Comparison of ENCODE assay signal across 12 cellular contexts in the genomic region with DNA sequence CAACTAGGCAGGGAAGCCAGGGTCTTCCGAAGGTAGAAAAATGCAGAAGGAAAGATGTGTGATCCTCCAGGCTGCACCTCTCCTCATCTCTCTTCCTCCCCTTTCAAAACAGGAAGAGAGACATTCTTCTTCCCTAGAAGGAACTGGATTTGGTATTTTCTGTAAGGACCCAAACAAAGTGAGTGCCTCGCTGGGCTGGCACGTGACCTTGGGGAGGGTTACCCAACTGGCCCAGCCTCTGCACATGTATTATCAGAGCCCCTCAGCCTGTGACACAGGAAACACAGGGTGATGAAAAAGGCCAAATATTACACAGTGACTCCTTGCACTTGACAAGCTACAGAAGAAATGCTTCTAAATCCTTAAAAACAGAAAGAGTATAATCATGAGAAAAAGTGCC. TPM values are rescaled to one million over a fixed set of nuclear protein-coding genes. Genes with fewer than 3 reads are reported as not detected.
DNase-seq lines count a peak whose midpoint lies in the region; ATAC-seq, FAIRE-seq and TF ChIP-seq lines count a peak whose summit lies in the region.
"Had no signal": no experiment of that assay in that cellular context is flagged by ENCODE, and none has a peak within 500 bp of the region (broad histone marks: within the 10 kb centered on the region; RNA-seq: fewer than 3 reads in every experiment).

No MANE protein-coding gene starts in this region.

- ATAC-seq in HepG2: no peak
- no peak for ATAC-seq in right lobe of liver
- no peak for ATAC-seq in upper lobe of left lung (ENCODE audit: low FRiP score in 2 of 2)
- ATAC-seq: left colon; Right ventricle myocardium inferior; stimulated activated naive B cell treated with anti-CD40 and anti-IgM and Interleukin-4, amounts not matched to agents 10 μg/mL and 1 μg/mL and 100 μg/mL, for 72 hours had no signal

- H3K4me1 Mint-ChIP-seq in endodermal cell: peaks cover 19% of the 10 kb centered on the region
- peaks cover 22% of the 10 kb centered on the region for H3K4me1 Mint-ChIP-seq in type B pancreatic cell (ENCODE audit: unreplicated experiment)

- no peak for TF ChIP-seq CTCF in HepG2 (CRISPR knock-in tag; IDR thresholded peaks at IDR 0.05)
- TF ChIP-seq CTCF in right lobe of liver (IDR thresholded peaks at IDR 0.05): no peak
- no peak for TF ChIP-seq CTCF in endodermal cell (conservative IDR thresholded peaks at IDR 0.05)
- TF ChIP-seq CTCF in type B pancreatic cell (conservative IDR thresholded peaks at IDR 0.05): no peak
- TF ChIP-seq CTCF in upper lobe of left lung (IDR thresholded peaks at IDR 0.05): no peak

- H3K36me3 ChIP-seq in HepG2 (replicated peaks in 1 of 2; ENCODE audit: control insufficient read depth in 1 of 2, insufficient read depth in 2 of 2, low read length in 2 of 2) (peaks cover 28 to 52% of the 10 kb centered on the region in 2 experiments), right lobe of liver (no peaks in the 10 kb centered on the region), endodermal cell (ENCODE audit: control insufficient read depth, insufficient read depth, low read length) (peaks cover 60% of the 10 kb centered on the region), upper lobe of left lung (no peaks in the 10 kb centered on the region)

- in situ Hi-C loops in HepG2 (cut with HindIII; ENCODE audit: extremely low pct_ligation_motif_present, low pct_unique_long_range_greater_than_20kb): no loop called here

- intact Hi-C loops in HepG2 (cut with micrococcal nuclease; ENCODE audit: unreplicated experiment): no loop called here
- intact Hi-C loops in right lobe of liver (cut with DNase I): no loop called here

- peak overlapping the region; percentile 92 for H3K4me2 ChIP-seq in HepG2 (ENCODE audit: low read depth, low read length)

- peaks cover 9% of the 10 kb centered on the region for H4K20me1 ChIP-seq in HepG2 (ENCODE audit: insufficient read depth, low read length)

- no peak for TF ChIP-seq POLR2A in HepG2 (IDR thresholded peaks at IDR 0.05; ENCODE audit: insufficient read depth in 1 of 2, low read depth in 2 of 2, low read length in 2 of 2)
- no peak for TF ChIP-seq POLR2A in right lobe of liver (IDR thresholded peaks at IDR 0.05)
- no peak for TF ChIP-seq POLR2A in upper lobe of left lung (IDR thresholded peaks at IDR 0.05)

- H3K9me3 Mint-ChIP-seq in endodermal cell: peaks cover 2% of the 10 kb centered on the region
- H3K9me3 Mint-ChIP-seq in type B pancreatic cell: no peaks in the 10 kb centered on the region
- H3K9me3 Mint-ChIP-seq: stimulated activated naive B cell treated with anti-CD40 and anti-IgM and Interleukin-4, amounts not matched to agents 10 μg/mL and 1 μg/mL and 100 μg/mL, for 72 hours had no signal

- H3K4me3 Mint-ChIP-seq in endodermal cell (peak overlapping the region; percentile 99), type B pancreatic cell (peak overlapping the region; percentile 99)
- H3K4me3 Mint-ChIP-seq: stimulated activated naive B cell treated with anti-CD40 and anti-IgM and Interleukin-4, amounts not matched to agents 10 μg/mL and 1 μg/mL and 100 μg/mL, for 72 hours had no signal

- POLR2A ChIA-PET in HepG2 (lab: Yijun Ruan, JAX): no interaction called here

- CTCF ChIA-PET in HepG2 (lab: Yijun Ruan, JAX; ENCODE audit: low intra/inter-chr PET ratio, low total read pairs): no interaction called here

- FAIRE-seq in HepG2 (lab: Jason Lieb, UNC): no peak

- no peak overlapping the region for H2AFZ ChIP-seq in HepG2 (ENCODE audit: low read length)

- H3K27ac ChIP-seq in HepG2 (ENCODE audit: extremely low read length, insufficient read depth, low read length) (no peak overlapping the region), right lobe of liver (no peak overlapping the region), endodermal cell (ENCODE audit: low read depth, low read length) (no peak overlapping the region), upper lobe of left lung (no peak overlapping the region)

- TF ChIP-seq RAD21 in HepG2 (CRISPR knock-in tag; IDR thresholded peaks at IDR 0.05): no peak

- BruUV-seq in HepG2 (replicated peaks; lab: Mats Ljungman, UMichigan): no TSS peak

- H3K79me2 ChIP-seq in HepG2 (ENCODE audit: insufficient read depth, low read length): peaks cover 39% of the 10 kb centered on the region

- H3K9ac ChIP-seq in HepG2 (ENCODE audit: insufficient read depth, low read depth, low read length): peak overlapping the region; percentile 94
- H3K9ac ChIP-seq in endodermal cell (ENCODE audit: extremely low read depth, low read length, poor library complexity, severe bottlenecking): no peak overlapping the region

- TF ChIP-seq EP300 in HepG2 (IDR thresholded peaks at IDR 0.05; ENCODE audit: low read depth in 2 of 2, low read length in 2 of 2) (no peak), HepG2 (CRISPR knock-in tag; IDR thresholded peaks at IDR 0.05; ENCODE audit: borderline replicate concordance) (no peak), upper lobe of left lung (IDR thresholded peaks at IDR 0.05) (no peak)

- H3K27ac Mint-ChIP-seq in endodermal cell (no peak overlapping the region), type B pancreatic cell (no peak overlapping the region)
- H3K27ac Mint-ChIP-seq: stimulated activated naive B cell treated with anti-CD40 and anti-IgM and Interleukin-4, amounts not matched to agents 10 μg/mL and 1 μg/mL and 100 μg/mL, for 72 hours had no signal

- DNase-seq in HepG2 (ENCODE audit: low spot score) (no peak), right lobe of liver (no peak), RKO (ENCODE audit: low spot score) (peak; percentile 34), endodermal cell (no peak), type B pancreatic cell (ENCODE audit: extremely low spot score, unreplicated experiment) (no peak), upper lobe of left lung (no peak), hepatic stellate cell (ENCODE audit: low spot score) (no peak), NCI-H2171 (lab: John Stamatoyannopoulos, UW) (no peak)
- DNase-seq: effector CD8-positive, alpha-beta T cell; left colon; stimulated activated naive B cell treated with anti-CD40 and anti-IgM and Interleukin-4, amounts not matched to agents 10 μg/mL and 1 μg/mL and 100 μg/mL, for 72 hours had no signal

- peaks cover 39% of the 10 kb centered on the region for H3K4me1 ChIP-seq in HepG2 (ENCODE audit: insufficient read depth, low read length)
- peaks cover 0 to 4% (median 0%) of the 10 kb centered on the region in 4 donors for H3K4me1 ChIP-seq in right lobe of liver
- H3K4me1 ChIP-seq in endodermal cell (ENCODE audit: control insufficient read depth, insufficient read depth, low read length): peaks cover 2% of the 10 kb centered on the region
- H3K4me1 ChIP-seq in upper lobe of left lung: peaks cover 9 to 20% (median 11%) of the 10 kb centered on the region in 4 donors

- H3K27me3 ChIP-seq in HepG2 (ENCODE audit: control insufficient read depth in 1 of 2, insufficient read depth in 2 of 2, low read length in 2 of 2): peaks cover 2 to 3% of the 10 kb centered on the region in 2 experiments; a peak in 1 of 5 replicates
- no peaks in the 10 kb centered on the region for H3K27me3 ChIP-seq in right lobe of liver
- no peaks in the 10 kb centered on the region for H3K27me3 ChIP-seq in endodermal cell (ENCODE audit: control insufficient read depth, insufficient read depth, low read length, poor library complexity, severe bottlenecking)
- H3K27me3 ChIP-seq in upper lobe of left lung: peaks cover 0 to 3% (median 0%) of the 10 kb centered on the region in 4 donors

- H3K4me3 ChIP-seq in HepG2 (replicated peaks in 1 of 3; ENCODE audit: insufficient read depth in 1 of 3, low read depth in 2 of 3, low read length in 3 of 3) (peak overlapping the region in 1 of 3 experiments; percentile 30; a peak in 4 of 6 replicates), right lobe of liver (no peak overlapping the region), endodermal cell (ENCODE audit: low read length) (peak overlapping the region; percentile 90), upper lobe of left lung (no peak overlapping the region)

- H3K9me3 ChIP-seq in HepG2 (ENCODE audit: low read length) (no peaks in the 10 kb centered on the region), right lobe of liver (no peaks in the 10 kb centered on the region), endodermal cell (ENCODE audit: control insufficient read depth, low read length) (no peaks in the 10 kb centered on the region), upper lobe of left lung (no peaks in the 10 kb centered on the region)

- H3K36me3 Mint-ChIP-seq in endodermal cell (ENCODE audit: low read depth): peaks cover 48% of the 10 kb centered on the region
- H3K36me3 Mint-ChIP-seq in type B pancreatic cell: peaks cover 14% of the 10 kb centered on the region

- WGBS in HepG2 (ENCODE audit: low lambda C conversion rate): 89% methylated on average over 3 of the region's 3 CpGs
- WGBS in right lobe of liver (ENCODE audit: insufficient coverage, low coverage, low lambda C conversion rate, missing lambda C conversion rate): 38% methylated on average over 3 of the region's 3 CpGs
- 95% methylated on average over 3 of the region's 3 CpGs; no CpG with 5 or more reads in 1 of the 2 experiments for WGBS in endodermal cell (ENCODE audit: insufficient coverage in 1 of 2, insufficient read length in 1 of 2), 2 experiments
- WGBS in upper lobe of left lung, 2 donors: 54 to 69% methylated on average over 3 of the region's 3 CpGs

- H3K27me3 Mint-ChIP-seq in endodermal cell (ENCODE audit: insufficient read depth): no peaks in the 10 kb centered on the region
- H3K27me3 Mint-ChIP-seq in type B pancreatic cell: no peaks in the 10 kb centered on the region

RNA-seq across cellular contexts. Expression of a gene that starts 2.3 kb away (rescaled TPM):
- 36.3 and 45.9 TPM in 2 replicates for total RNA-seq in HepG2 (2016; rRNA removed; fragmentation: Illumina TruSeq; extraction: Trizol)
- total RNA-seq in HepG2 (2016; cell fraction: cytosol; rRNA removed; fragmentation: Illumina TruSeq; extraction: Trizol; ENCODE audit: low read depth): 12.1 and 14.1 TPM in 2 replicates
- total RNA-seq in HepG2 (2016; cell fraction: insoluble cytoplasmic fraction; rRNA removed; fragmentation: Illumina TruSeq; extraction: Trizol): 35.1 and 51.2 TPM in 2 replicates
- total RNA-seq in HepG2 (2016; cell fraction: membrane; rRNA removed; fragmentation: Illumina TruSeq; extraction: Trizol): 26.8 and 29.4 TPM in 2 replicates
- 33.4 and 36.8 TPM in 2 replicates for total RNA-seq in HepG2 (2016; cell fraction: nucleus; rRNA removed; fragmentation: Illumina TruSeq; extraction: Trizol)
- polyA plus RNA-seq in HepG2 (2011; rRNA removed): 26.0 and 43.9 TPM in 2 replicates
- polyA plus RNA-seq in HepG2 (2011; cell fraction: cytosol; rRNA removed): 14.5 and 27.5 TPM in 2 replicates
- polyA plus RNA-seq in HepG2 (2011; cell fraction: nucleus; rRNA removed): 39.6 and 70.3 TPM in 2 replicates
- 7.6 and 21.0 TPM in 2 replicates for polyA plus RNA-seq in HepG2 (2012)
- polyA plus RNA-seq in HepG2 (2016; cell fraction: cytosol; fragmentation: Illumina TruSeq; extraction: Trizol; ENCODE audit: low read depth): 2.9 and 3.6 TPM in 2 replicates
- 43.4 and 45.0 TPM in 2 replicates for polyA plus RNA-seq in HepG2 (2016; cell fraction: insoluble cytoplasmic fraction; fragmentation: Illumina TruSeq; extraction: Trizol; ENCODE audit: low read depth)
- 5.8 and 7.3 TPM in 2 replicates for polyA plus RNA-seq in HepG2 (2016; cell fraction: membrane; fragmentation: Illumina TruSeq; extraction: Trizol; ENCODE audit: low read depth)
- 88.1 and 90.3 TPM in 2 replicates for polyA plus RNA-seq in HepG2 (2016; cell fraction: nucleus; fragmentation: Illumina TruSeq; extraction: Trizol; ENCODE audit: insufficient read depth, low read depth)
- polyA minus RNA-seq in HepG2 (2011; rRNA and poly(A)+ RNA removed; ENCODE audit: low replicate concordance): 91.3 and 113 TPM in 2 replicates
- 17.1 and 31.6 TPM in 2 replicates for polyA minus RNA-seq in HepG2 (2011; cell fraction: cytosol; rRNA and poly(A)+ RNA removed)
- polyA minus RNA-seq in HepG2 (2011; cell fraction: nucleus; rRNA and poly(A)+ RNA removed): 19.5 and 34.5 TPM in 2 replicates
- 1 to 10 TPM in 3 of 6 experiments, under 1 TPM in 3; 0.27 to 2.5 (median 0.89) TPM for total RNA-seq in right lobe of liver
- 10 to 100 TPM; 39.4 to 78.9 TPM for total RNA-seq in endodermal cell
- polyA plus RNA-seq in endodermal cell (2013, experiment 1 of 2): 64.5 TPM
- 61.4 TPM for polyA plus RNA-seq in endodermal cell (2013, experiment 2 of 2)
- total RNA-seq in type B pancreatic cell (ENCODE audit: low replicate concordance): 16.7 and 42.1 TPM in 2 replicates
- 1 to 10 TPM in 4 of 6 donors, under 1 TPM in 1, not detected in 1; 0.98 to 3.2 (median 1.3) TPM for total RNA-seq in upper lobe of left lung
